Comparison of ENCODE assay signal across 1 cellular context in genomic region chr7:2965745-2966270, GRCh38.
TF ChIP-seq lines count a peak whose summit lies in the region.

No MANE protein-coding gene starts in this region.

TF ChIP-seq in K562, 482 proteins besides CTCF, POLR2A, EP300 and RAD21 (continued from another document and continues in another):
- TF ChIP-seq RBBP5 (IDR thresholded peaks at IDR 0.05; ENCODE audit: borderline replicate concordance, insufficient read depth, low read length, poor library complexity, severe bottlenecking), result no peak
- TF ChIP-seq PHF21A (IDR thresholded peaks at IDR 0.05; ENCODE audit: borderline replicate concordance, low read depth), result no peak
- 0 out of 2 replicates have a peak, but pooled peaks have one; percentile 48 for TF ChIP-seq HDAC2 (IDR thresholded peaks at IDR 0.05)
- TF ChIP-seq KLF6 (CRISPR knock-in tag; IDR thresholded peaks at IDR 0.05; ENCODE audit: borderline replicate concordance), result no peak
- TF ChIP-seq RBM25 (IDR thresholded peaks at IDR 0.05; ENCODE audit: low read depth, low read length, severe bottlenecking), result peak; percentile 97
- TF ChIP-seq ZNF551 (CRISPR knock-in tag; IDR thresholded peaks at IDR 0.05), result no peak
- peak; percentile 94 for TF ChIP-seq SMARCA5 (IDR thresholded peaks at IDR 0.05)
- TF ChIP-seq, protein P1, sequence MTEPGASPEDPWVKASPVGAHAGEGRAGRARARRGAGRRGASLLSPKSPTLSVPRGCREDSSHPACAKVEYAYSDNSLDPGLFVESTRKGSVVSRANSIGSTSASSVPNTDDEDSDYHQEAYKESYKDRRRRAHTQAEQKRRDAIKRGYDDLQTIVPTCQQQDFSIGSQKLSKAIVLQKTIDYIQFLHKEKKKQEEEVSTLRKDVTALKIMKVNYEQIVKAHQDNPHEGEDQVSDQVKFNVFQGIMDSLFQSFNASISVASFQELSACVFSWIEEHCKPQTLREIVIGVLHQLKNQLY (CRISPR knock-in tag; conservative IDR thresholded peaks at IDR 0.05), result no peak
- TF ChIP-seq, protein P2, sequence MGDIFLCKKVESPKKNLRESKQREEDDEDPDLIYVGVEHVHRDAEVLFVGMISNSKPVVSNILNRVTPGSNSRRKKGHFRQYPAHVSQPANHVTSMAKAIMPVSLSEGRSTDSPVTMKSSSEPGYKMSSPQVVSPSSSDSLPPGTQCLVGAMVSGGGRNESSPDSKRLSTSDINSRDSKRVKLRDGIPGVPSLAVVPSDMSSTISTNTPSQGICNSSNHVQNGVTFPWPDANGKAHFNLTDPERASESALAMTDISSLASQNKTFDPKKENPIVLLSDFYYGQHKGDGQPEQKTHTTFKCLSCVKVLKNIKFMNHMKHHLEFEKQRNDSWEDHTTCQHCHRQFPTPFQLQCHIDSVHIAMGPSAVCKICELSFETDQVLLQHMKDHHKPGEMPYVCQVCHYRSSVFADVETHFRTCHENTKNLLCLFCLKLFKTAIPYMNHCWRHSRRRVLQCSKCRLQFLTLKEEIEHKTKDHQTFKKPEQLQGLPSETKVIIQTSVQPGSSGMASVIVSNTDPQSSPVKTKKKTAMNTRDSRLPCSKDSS (IDR thresholded peaks at IDR 0.05; ENCODE audit: low read depth, partially characterized antibody), result peak; percentile 53
- TF ChIP-seq MAFG (tag; conservative IDR thresholded peaks at IDR 0.05), result no peak
- no peak for TF ChIP-seq CGGBP1 (CRISPR knock-in tag; IDR thresholded peaks at IDR 0.05)
- TF ChIP-seq CBX1 (IDR thresholded peaks at IDR 0.05; ENCODE audit: low read depth), result 0 out of 2 replicates have a peak, but pooled peaks have one; percentile 47
- no peak for TF ChIP-seq ETS2 (tag; IDR thresholded peaks at IDR 0.05; ENCODE audit: borderline replicate concordance, poor library complexity, severe bottlenecking)
- TF ChIP-seq ZNF780A (CRISPR knock-in tag; IDR thresholded peaks at IDR 0.05), result no peak
- no peak for TF ChIP-seq ZNF24 (IDR thresholded peaks at IDR 0.05)
- no peak for TF ChIP-seq ELF4 (CRISPR knock-in tag; IDR thresholded peaks at IDR 0.05)
- no peak for TF ChIP-seq CREB5 (CRISPR knock-in tag; IDR thresholded peaks at IDR 0.05)
- no peak for TF ChIP-seq VEZF1 (CRISPR knock-in tag; IDR thresholded peaks at IDR 0.05)
- TF ChIP-seq MCM3 (IDR thresholded peaks at IDR 0.05), result no peak
- TF ChIP-seq NCOA6 (IDR thresholded peaks at IDR 0.05), result no peak
- no peak for TF ChIP-seq ZNF263 (CRISPR knock-in tag; IDR thresholded peaks at IDR 0.05; ENCODE audit: borderline replicate concordance)
- no peak for TF ChIP-seq ZNF586 (CRISPR knock-in tag; conservative IDR thresholded peaks at IDR 0.05)
- TF ChIP-seq, protein P3, sequence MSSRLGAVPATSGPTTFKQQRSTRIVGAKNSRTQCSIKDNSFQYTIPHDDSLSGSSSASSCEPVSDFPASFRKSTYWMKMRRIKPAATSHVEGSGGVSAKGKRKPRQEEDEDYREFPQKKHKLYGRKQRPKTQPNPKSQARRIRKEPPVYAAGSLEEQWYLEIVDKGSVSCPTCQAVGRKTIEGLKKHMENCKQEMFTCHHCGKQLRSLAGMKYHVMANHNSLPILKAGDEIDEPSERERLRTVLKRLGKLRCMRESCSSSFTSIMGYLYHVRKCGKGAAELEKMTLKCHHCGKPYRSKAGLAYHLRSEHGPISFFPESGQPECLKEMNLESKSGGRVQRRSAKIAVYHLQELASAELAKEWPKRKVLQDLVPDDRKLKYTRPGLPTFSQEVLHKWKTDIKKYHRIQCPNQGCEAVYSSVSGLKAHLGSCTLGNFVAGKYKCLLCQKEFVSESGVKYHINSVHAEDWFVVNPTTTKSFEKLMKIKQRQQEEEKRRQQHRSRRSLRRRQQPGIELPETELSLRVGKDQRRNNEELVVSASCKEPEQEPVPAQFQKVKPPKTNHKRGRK (tag; IDR thresholded peaks at IDR 0.05), result no peak
- TF ChIP-seq ZNF140 (CRISPR knock-in tag; IDR thresholded peaks at IDR 0.05), result no peak
- TF ChIP-seq SIN3A (IDR thresholded peaks at IDR 0.05; ENCODE audit: borderline replicate concordance in 2 of 2, control insufficient read depth in 1 of 2, low read depth in 2 of 2, low read length in 2 of 2), result no peak
- no peak for TF ChIP-seq FOXJ3 (CRISPR knock-in tag; IDR thresholded peaks at IDR 0.05)
- TF ChIP-seq ZNF133 (CRISPR knock-in tag; IDR thresholded peaks at IDR 0.05), result no peak
- TF ChIP-seq ZNF518B (CRISPR knock-in tag; IDR thresholded peaks at IDR 0.05), result no peak
- TF ChIP-seq, protein P4, sequence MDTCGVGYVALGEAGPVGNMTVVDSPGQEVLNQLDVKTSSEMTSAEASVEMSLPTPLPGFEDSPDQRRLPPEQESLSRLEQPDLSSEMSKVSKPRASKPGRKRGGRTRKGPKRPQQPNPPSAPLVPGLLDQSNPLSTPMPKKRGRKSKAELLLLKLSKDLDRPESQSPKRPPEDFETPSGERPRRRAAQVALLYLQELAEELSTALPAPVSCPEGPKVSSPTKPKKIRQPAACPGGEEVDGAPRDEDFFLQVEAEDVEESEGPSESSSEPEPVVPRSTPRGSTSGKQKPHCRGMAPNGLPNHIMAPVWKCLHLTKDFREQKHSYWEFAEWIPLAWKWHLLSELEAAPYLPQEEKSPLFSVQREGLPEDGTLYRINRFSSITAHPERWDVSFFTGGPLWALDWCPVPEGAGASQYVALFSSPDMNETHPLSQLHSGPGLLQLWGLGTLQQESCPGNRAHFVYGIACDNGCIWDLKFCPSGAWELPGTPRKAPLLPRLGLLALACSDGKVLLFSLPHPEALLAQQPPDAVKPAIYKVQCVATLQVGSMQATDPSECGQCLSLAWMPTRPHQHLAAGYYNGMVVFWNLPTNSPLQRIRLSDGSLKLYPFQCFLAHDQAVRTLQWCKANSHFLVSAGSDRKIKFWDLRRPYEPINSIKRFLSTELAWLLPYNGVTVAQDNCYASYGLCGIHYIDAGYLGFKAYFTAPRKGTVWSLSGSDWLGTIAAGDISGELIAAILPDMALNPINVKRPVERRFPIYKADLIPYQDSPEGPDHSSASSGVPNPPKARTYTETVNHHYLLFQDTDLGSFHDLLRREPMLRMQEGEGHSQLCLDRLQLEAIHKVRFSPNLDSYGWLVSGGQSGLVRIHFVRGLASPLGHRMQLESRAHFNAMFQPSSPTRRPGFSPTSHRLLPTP (IDR thresholded peaks at IDR 0.05; ENCODE audit: borderline replicate concordance, extremely low read depth, insufficient read length), result no peak
- TF ChIP-seq KLF10 (CRISPR knock-in tag; IDR thresholded peaks at IDR 0.05), result no peak
- TF ChIP-seq RB1 (IDR thresholded peaks at IDR 0.05; ENCODE audit: low read depth), result no peak
- 0 out of 2 replicates have a peak, but pooled peaks have one; percentile 13 for TF ChIP-seq CC2D1A (IDR thresholded peaks at IDR 0.05)
- TF ChIP-seq NCOR1 (IDR thresholded peaks at IDR 0.05), result no peak
- TF ChIP-seq, protein P5, sequence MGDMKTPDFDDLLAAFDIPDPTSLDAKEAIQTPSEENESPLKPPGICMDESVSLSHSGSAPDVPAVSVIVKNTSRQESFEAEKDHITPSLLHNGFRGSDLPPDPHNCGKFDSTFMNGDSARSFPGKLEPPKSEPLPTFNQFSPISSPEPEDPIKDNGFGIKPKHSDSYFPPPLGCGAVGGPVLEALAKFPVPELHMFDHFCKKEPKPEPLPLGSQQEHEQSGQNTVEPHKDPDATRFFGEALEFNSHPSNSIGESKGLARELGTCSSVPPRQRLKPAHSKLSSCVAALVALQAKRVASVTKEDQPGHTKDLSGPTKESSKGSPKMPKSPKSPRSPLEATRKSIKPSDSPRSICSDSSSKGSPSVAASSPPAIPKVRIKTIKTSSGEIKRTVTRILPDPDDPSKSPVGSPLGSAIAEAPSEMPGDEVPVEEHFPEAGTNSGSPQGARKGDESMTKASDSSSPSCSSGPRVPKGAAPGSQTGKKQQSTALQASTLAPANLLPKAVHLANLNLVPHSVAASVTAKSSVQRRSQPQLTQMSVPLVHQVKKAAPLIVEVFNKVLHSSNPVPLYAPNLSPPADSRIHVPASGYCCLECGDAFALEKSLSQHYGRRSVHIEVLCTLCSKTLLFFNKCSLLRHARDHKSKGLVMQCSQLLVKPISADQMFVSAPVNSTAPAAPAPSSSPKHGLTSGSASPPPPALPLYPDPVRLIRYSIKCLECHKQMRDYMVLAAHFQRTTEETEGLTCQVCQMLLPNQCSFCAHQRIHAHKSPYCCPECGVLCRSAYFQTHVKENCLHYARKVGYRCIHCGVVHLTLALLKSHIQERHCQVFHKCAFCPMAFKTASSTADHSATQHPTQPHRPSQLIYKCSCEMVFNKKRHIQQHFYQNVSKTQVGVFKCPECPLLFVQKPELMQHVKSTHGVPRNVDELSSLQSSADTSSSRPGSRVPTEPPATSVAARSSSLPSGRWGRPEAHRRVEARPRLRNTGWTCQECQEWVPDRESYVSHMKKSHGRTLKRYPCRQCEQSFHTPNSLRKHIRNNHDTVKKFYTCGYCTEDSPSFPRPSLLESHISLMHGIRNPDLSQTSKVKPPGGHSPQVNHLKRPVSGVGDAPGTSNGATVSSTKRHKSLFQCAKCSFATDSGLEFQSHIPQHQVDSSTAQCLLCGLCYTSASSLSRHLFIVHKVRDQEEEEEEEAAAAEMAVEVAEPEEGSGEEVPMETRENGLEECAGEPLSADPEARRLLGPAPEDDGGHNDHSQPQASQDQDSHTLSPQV (IDR thresholded peaks at IDR 0.05), result no peak
- TF ChIP-seq ZNF134 (CRISPR knock-in tag; conservative IDR thresholded peaks at IDR 0.05), result no peak
- TF ChIP-seq SRSF3 (IDR thresholded peaks at IDR 0.05; ENCODE audit: insufficient read depth, low read length), result no peak
- peak; percentile 55 to 76; a peak in 3 of 4 replicates for TF ChIP-seq TRIM24 (IDR thresholded peaks at IDR 0.05)
- TF ChIP-seq CEBPG (CRISPR knock-in tag; IDR thresholded peaks at IDR 0.05), result no peak
- no peak for TF ChIP-seq CEBPG (tag; conservative IDR thresholded peaks at IDR 0.05 in 1 of 2, IDR thresholded peaks at IDR 0.05 in 1 of 2)
- TF ChIP-seq FOXA1 (IDR thresholded peaks at IDR 0.05; ENCODE audit: borderline replicate concordance), result no peak
- peak; percentile 19; the same call in 1 of the 2 replicates for TF ChIP-seq ATF3 (IDR thresholded peaks at IDR 0.05)
- TF ChIP-seq ATF3 (CRISPR knock-in tag; conservative IDR thresholded peaks at IDR 0.05), result no peak
- TF ChIP-seq ZNF274 (IDR thresholded peaks at IDR 0.05; ENCODE audit: borderline replicate concordance, low read depth, low read length), result no peak
- no peak for TF ChIP-seq HOXB6 (CRISPR knock-in tag; IDR thresholded peaks at IDR 0.05; ENCODE audit: borderline replicate concordance)
- no peak for TF ChIP-seq ZNF316 (IDR thresholded peaks at IDR 0.05)
